Comparison of ENCODE assay signal across 1 cellular context in the genomic region with DNA sequence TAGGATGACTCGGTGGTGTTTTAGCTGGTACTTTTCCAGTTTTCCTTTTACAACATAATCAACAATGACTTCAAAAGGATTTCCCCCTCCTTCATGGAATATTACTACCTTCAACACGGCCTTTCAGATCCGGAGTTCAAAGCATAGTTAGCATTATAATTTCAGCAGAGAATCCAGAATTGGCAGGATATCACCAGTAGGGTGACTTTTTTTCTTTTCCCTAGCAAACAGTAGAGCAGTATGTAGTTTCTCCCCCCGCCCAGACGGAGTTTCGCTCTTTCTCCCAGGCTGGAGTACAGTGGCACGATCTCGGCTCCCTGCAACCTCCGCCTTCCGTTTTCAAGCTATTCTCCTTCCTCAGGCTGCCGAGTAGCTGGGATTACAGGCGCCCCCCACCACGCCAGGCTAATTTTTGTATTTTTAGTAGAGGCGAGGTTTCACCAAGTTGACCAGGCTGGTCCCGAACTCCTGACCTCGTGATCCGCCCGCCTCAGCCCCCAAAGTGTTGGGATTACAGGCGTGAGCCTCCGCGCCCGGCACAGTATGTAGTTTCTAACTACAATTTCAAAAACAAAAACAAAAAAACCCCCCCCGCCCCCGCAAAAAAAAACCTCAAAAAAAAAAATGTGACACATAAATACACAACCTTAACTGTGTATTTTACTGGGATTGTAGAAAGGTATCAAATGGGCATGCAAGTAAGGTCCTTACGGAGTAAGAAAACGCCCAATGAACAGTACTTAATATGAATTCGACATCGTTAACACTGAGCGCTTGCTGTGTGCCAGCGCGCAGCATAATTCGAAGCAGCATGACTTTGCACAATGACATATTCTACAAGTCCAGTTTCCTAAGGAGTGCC.
TF ChIP-seq lines count a peak whose summit lies in the region.

No MANE protein-coding gene starts in this region.

TF ChIP-seq in HepG2, 621 proteins besides CTCF, POLR2A, EP300 and RAD21 (continues in another document):
- TF ChIP-seq ZNF143 (CRISPR knock-in tag; IDR thresholded peaks at IDR 0.05): no peak
- TF ChIP-seq ISX (CRISPR knock-in tag; conservative IDR thresholded peaks at IDR 0.05): no peak
- no peak for TF ChIP-seq ZNF629 (CRISPR knock-in tag; conservative IDR thresholded peaks at IDR 0.05)
- TF ChIP-seq ZNF678 (CRISPR knock-in tag; IDR thresholded peaks at IDR 0.05): no peak
- TF ChIP-seq, protein P1, sequence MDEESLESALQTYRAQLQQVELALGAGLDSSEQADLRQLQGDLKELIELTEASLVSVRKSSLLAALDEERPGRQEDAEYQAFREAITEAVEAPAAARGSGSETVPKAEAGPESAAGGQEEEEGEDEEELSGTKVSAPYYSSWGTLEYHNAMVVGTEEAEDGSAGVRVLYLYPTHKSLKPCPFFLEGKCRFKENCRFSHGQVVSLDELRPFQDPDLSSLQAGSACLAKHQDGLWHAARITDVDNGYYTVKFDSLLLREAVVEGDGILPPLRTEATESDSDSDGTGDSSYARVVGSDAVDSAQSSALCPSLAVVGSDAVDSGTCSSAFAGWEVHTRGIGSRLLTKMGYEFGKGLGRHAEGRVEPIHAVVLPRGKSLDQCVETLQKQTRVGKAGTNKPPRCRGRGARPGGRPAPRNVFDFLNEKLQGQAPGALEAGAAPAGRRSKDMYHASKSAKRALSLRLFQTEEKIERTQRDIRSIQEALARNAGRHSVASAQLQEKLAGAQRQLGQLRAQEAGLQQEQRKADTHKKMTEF (CRISPR knock-in tag; IDR thresholded peaks at IDR 0.05): no peak; the same call in 1 of the 2 replicates
- TF ChIP-seq ZNF615 (CRISPR knock-in tag; IDR thresholded peaks at IDR 0.05; ENCODE audit: borderline replicate concordance): no peak
- TF ChIP-seq, protein P2, sequence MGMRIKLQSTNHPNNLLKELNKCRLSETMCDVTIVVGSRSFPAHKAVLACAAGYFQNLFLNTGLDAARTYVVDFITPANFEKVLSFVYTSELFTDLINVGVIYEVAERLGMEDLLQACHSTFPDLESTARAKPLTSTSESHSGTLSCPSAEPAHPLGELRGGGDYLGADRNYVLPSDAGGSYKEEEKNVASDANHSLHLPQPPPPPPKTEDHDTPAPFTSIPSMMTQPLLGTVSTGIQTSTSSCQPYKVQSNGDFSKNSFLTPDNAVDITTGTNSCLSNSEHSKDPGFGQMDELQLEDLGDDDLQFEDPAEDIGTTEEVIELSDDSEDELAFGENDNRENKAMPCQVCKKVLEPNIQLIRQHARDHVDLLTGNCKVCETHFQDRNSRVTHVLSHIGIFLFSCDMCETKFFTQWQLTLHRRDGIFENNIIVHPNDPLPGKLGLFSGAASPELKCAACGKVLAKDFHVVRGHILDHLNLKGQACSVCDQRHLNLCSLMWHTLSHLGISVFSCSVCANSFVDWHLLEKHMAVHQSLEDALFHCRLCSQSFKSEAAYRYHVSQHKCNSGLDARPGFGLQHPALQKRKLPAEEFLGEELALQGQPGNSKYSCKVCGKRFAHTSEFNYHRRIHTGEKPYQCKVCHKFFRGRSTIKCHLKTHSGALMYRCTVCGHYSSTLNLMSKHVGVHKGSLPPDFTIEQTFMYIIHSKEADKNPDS (CRISPR knock-in tag; IDR thresholded peaks at IDR 0.05): 0 out of 2 replicates have a peak, but pooled peaks have one; percentile 27
- TF ChIP-seq, protein P3, sequence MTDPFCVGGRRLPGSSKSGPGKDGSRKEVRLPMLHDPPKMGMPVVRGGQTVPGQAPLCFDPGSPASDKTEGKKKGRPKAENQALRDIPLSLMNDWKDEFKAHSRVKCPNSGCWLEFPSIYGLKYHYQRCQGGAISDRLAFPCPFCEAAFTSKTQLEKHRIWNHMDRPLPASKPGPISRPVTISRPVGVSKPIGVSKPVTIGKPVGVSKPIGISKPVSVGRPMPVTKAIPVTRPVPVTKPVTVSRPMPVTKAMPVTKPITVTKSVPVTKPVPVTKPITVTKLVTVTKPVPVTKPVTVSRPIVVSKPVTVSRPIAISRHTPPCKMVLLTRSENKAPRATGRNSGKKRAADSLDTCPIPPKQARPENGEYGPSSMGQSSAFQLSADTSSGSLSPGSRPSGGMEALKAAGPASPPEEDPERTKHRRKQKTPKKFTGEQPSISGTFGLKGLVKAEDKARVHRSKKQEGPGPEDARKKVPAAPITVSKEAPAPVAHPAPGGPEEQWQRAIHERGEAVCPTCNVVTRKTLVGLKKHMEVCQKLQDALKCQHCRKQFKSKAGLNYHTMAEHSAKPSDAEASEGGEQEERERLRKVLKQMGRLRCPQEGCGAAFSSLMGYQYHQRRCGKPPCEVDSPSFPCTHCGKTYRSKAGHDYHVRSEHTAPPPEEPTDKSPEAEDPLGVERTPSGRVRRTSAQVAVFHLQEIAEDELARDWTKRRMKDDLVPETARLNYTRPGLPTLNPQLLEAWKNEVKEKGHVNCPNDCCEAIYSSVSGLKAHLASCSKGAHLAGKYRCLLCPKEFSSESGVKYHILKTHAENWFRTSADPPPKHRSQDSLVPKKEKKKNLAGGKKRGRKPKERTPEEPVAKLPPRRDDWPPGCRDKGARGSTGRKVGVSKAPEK (CRISPR knock-in tag; IDR thresholded peaks at IDR 0.05; ENCODE audit: borderline replicate concordance): no peak
- TF ChIP-seq ZNF33B (CRISPR knock-in tag; IDR thresholded peaks at IDR 0.05): no peak
- TF ChIP-seq U2AF1 (optimal IDR thresholded peaks at IDR 0.05; ENCODE audit: low read depth, low read length): no peak
- no peak for TF ChIP-seq ZNF30 (CRISPR knock-in tag; IDR thresholded peaks at IDR 0.05)
- TF ChIP-seq ZNF761 (CRISPR knock-in tag; conservative IDR thresholded peaks at IDR 0.05): no peak
- TF ChIP-seq, protein P4, sequence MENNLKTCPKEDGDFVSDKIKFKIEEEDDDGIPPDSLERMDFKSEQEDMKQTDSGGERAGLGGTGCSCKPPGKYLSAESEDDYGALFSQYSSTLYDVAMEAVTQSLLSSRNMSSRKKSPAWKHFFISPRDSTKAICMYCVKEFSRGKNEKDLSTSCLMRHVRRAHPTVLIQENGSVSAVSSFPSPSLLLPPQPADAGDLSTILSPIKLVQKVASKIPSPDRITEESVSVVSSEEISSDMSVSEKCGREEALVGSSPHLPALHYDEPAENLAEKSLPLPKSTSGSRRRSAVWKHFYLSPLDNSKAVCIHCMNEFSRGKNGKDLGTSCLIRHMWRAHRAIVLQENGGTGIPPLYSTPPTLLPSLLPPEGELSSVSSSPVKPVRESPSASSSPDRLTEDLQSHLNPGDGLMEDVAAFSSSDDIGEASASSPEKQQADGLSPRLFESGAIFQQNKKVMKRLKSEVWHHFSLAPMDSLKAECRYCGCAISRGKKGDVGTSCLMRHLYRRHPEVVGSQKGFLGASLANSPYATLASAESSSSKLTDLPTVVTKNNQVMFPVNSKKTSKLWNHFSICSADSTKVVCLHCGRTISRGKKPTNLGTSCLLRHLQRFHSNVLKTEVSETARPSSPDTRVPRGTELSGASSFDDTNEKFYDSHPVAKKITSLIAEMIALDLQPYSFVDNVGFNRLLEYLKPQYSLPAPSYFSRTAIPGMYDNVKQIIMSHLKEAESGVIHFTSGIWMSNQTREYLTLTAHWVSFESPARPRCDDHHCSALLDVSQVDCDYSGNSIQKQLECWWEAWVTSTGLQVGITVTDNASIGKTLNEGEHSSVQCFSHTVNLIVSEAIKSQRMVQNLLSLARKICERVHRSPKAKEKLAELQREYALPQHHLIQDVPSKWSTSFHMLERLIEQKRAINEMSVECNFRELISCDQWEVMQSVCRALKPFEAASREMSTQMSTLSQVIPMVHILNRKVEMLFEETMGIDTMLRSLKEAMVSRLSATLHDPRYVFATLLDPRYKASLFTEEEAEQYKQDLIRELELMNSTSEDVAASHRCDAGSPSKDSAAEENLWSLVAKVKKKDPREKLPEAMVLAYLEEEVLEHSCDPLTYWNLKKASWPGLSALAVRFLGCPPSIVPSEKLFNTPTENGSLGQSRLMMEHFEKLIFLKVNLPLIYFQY (CRISPR knock-in tag; IDR thresholded peaks at IDR 0.05; ENCODE audit: borderline replicate concordance): no peak
- TF ChIP-seq, protein P5, sequence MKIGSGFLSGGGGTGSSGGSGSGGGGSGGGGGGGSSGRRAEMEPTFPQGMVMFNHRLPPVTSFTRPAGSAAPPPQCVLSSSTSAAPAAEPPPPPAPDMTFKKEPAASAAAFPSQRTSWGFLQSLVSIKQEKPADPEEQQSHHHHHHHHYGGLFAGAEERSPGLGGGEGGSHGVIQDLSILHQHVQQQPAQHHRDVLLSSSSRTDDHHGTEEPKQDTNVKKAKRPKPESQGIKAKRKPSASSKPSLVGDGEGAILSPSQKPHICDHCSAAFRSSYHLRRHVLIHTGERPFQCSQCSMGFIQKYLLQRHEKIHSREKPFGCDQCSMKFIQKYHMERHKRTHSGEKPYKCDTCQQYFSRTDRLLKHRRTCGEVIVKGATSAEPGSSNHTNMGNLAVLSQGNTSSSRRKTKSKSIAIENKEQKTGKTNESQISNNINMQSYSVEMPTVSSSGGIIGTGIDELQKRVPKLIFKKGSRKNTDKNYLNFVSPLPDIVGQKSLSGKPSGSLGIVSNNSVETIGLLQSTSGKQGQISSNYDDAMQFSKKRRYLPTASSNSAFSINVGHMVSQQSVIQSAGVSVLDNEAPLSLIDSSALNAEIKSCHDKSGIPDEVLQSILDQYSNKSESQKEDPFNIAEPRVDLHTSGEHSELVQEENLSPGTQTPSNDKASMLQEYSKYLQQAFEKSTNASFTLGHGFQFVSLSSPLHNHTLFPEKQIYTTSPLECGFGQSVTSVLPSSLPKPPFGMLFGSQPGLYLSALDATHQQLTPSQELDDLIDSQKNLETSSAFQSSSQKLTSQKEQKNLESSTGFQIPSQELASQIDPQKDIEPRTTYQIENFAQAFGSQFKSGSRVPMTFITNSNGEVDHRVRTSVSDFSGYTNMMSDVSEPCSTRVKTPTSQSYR (CRISPR knock-in tag; IDR thresholded peaks at IDR 0.05; ENCODE audit: borderline replicate concordance): no peak; the same call in 1 of the 2 replicates
- no peak for TF ChIP-seq ZNF564 (CRISPR knock-in tag; IDR thresholded peaks at IDR 0.05)
- no peak for TF ChIP-seq KDM4B (CRISPR knock-in tag; IDR thresholded peaks at IDR 0.05)
- TF ChIP-seq, protein P6, sequence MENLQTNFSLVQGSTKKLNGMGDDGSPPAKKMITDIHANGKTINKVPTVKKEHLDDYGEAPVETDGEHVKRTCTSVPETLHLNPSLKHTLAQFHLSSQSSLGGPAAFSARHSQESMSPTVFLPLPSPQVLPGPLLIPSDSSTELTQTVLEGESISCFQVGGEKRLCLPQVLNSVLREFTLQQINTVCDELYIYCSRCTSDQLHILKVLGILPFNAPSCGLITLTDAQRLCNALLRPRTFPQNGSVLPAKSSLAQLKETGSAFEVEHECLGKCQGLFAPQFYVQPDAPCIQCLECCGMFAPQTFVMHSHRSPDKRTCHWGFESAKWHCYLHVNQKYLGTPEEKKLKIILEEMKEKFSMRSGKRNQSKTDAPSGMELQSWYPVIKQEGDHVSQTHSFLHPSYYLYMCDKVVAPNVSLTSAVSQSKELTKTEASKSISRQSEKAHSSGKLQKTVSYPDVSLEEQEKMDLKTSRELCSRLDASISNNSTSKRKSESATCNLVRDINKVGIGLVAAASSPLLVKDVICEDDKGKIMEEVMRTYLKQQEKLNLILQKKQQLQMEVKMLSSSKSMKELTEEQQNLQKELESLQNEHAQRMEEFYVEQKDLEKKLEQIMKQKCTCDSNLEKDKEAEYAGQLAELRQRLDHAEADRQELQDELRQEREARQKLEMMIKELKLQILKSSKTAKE (CRISPR knock-in tag; IDR thresholded peaks at IDR 0.05; ENCODE audit: borderline replicate concordance): no peak
- no peak for TF ChIP-seq ZNF724P (CRISPR knock-in tag; IDR thresholded peaks at IDR 0.05; ENCODE audit: borderline replicate concordance)
- 0 out of 2 replicates have a peak, but pooled peaks have one; percentile 43 for TF ChIP-seq ZNF264 (CRISPR knock-in tag; IDR thresholded peaks at IDR 0.05)
- TF ChIP-seq, protein P7, sequence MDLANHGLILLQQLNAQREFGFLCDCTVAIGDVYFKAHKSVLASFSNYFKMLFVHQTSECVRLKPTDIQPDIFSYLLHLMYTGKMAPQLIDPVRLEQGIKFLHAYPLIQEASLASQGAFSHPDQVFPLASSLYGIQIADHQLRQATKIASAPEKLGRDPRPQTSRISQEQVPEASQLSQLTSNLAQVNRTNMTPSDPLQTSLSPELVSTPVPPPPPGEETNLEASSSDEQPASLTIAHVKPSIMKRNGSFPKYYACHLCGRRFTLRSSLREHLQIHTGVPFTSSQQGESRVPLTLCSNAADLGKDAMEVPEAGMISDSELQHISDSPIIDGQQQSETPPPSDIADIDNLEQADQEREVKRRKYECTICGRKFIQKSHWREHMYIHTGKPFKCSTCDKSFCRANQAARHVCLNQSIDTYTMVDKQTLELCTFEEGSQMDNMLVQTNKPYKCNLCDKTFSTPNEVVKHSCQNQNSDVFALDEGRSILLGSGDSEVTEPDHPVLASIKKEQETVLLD (CRISPR knock-in tag; IDR thresholded peaks at IDR 0.05; ENCODE audit: low read depth): no peak
- TF ChIP-seq, protein P8, sequence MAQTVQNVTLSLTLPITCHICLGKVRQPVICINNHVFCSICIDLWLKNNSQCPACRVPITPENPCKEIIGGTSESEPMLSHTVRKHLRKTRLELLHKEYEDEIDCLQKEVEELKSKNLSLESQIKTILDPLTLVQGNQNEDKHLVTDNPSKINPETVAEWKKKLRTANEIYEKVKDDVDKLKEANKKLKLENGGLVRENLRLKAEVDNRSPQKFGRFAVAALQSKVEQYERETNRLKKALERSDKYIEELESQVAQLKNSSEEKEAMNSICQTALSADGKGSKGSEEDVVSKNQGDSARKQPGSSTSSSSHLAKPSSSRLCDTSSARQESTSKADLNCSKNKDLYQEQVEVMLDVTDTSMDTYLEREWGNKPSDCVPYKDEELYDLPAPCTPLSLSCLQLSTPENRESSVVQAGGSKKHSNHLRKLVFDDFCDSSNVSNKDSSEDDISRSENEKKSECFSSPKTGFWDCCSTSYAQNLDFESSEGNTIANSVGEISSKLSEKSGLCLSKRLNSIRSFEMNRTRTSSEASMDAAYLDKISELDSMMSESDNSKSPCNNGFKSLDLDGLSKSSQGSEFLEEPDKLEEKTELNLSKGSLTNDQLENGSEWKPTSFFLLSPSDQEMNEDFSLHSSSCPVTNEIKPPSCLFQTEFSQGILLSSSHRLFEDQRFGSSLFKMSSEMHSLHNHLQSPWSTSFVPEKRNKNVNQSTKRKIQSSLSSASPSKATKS (CRISPR knock-in tag; IDR thresholded peaks at IDR 0.05): no peak
- no peak for TF ChIP-seq ZNF10 (CRISPR knock-in tag; IDR thresholded peaks at IDR 0.05; ENCODE audit: borderline replicate concordance, low read depth)
- TF ChIP-seq, protein P9, sequence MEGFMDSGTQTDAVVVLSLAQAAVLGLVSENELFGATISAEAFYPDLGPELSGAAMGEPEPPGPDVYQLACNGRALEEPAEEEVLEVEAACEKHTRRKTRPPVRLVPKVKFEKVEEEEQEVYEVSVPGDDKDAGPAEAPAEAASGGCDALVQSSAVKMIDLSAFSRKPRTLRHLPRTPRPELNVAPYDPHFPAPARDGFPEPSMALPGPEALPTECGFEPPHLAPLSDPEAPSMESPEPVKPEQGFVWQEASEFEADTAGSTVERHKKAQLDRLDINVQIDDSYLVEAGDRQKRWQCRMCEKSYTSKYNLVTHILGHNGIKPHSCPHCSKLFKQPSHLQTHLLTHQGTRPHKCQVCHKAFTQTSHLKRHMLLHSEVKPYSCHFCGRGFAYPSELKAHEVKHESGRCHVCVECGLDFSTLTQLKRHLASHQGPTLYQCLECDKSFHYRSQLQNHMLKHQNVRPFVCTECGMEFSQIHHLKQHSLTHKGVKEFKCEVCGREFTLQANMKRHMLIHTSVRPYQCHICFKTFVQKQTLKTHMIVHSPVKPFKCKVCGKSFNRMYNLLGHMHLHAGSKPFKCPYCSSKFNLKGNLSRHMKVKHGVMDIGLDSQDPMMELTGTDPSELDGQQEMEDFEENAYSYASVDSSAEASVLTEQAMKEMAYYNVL (CRISPR knock-in tag; IDR thresholded peaks at IDR 0.05; ENCODE audit: borderline replicate concordance): no peak
- no peak for TF ChIP-seq KDM2A (CRISPR knock-in tag; IDR thresholded peaks at IDR 0.05; ENCODE audit: borderline replicate concordance, low read depth)
- TF ChIP-seq ZNF432 (CRISPR knock-in tag; IDR thresholded peaks at IDR 0.05; ENCODE audit: borderline replicate concordance): no peak
- TF ChIP-seq ZNF546 (CRISPR knock-in tag; conservative IDR thresholded peaks at IDR 0.05): no peak
- TF ChIP-seq ERF (CRISPR knock-in tag; IDR thresholded peaks at IDR 0.05): no peak
- no peak for TF ChIP-seq RNF2 (conservative IDR thresholded peaks at IDR 0.05; ENCODE audit: low read depth)
- TF ChIP-seq ZNF777 (CRISPR knock-in tag; IDR thresholded peaks at IDR 0.05): no peak
